ENCODE assay signal across 8 cellular contexts in the genomic region with DNA sequence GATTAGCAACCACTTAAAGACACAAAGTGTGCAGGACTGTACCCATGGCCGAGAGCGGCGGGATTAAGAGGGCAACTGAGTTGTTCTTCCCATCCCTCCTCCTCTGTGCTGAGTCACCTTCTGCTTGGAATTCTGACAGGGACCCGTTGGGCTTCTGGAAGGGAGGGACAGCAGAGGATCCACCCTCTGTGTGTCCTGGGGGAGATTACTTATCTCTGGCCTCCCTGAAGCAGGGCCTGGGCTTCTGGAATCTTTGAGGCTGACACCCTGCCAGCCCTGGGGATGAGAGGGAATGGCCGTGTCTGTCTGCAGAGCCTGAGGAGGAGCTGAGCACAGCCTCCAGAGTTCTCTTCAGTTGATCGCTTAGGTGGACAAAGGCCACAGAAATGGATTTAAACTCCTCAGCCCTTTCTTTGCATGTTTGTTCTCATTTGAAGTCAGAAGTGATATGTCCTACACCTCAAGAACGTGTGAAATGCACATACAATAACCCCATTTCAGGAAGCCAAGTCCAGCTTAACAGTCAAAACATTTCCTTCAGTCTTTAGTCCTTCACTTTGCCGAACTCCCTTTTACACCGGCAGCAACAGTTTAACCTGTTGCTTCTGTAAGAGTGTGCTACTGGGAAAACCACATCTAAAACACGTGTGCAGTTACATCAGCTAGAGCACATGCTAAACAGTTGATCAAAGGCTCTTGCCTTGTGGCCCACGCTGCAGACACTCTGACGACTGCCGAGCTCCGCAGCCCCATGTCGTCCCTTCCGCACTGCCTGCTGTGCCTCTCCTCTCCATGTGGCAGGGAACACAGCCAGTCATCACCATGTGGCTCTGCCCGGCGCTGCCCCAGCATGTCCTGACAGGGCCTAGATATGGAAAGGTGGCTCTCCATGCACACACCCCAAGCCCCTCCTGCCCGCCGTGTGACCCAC. TPM values are rescaled to one million over a fixed set of nuclear protein-coding genes. Genes with fewer than 3 reads are reported as not detected.
DNase-seq lines count a peak whose midpoint lies in the region; ATAC-seq and TF ChIP-seq lines count a peak whose summit lies in the region.

No MANE protein-coding gene starts in this region.

- CTCF ChIA-PET in activated CD8-positive, alpha-beta memory T cell treated with anti-CD3 and anti-CD28 coated beads, Interleukin-2, amount 10 ng/mL, durations not matched to agents 7 days and 5 days (lab: Charles Lee) = interaction anchor here (0.8 to 12.2 kb wide), 10 partner anchors 8 to 156 kb away, joined by 3 to 207 read pairs (median 6); no protein-coding TSS in a partner anchor

- H3K4me1 ChIP-seq in HUES64 (ENCODE audit: insufficient read depth, low read length) (0 out of 2 replicates have a peak, but pooled peaks cover 4% of the 10 kb centered on the region), esophagus squamous epithelium (peaks cover 0 to 12% (median 0%) of the 10 kb centered on the region in 3 donors)

- H3K9me3 ChIP-seq in HUES64 (ENCODE audit: insufficient read depth, low read depth, low read length) = no peaks in the 10 kb centered on the region
- no peaks in the 10 kb centered on the region for H3K9me3 ChIP-seq in esophagus squamous epithelium

- H3K9ac ChIP-seq in HUES64 (ENCODE audit: low read depth, low read length) = 0 out of 2 replicates have a peak overlapping the region, but pooled peaks have one; percentile 5

- peak overlapping the region; percentile 96 for H3K27ac Mint-ChIP-seq in activated CD8-positive, alpha-beta memory T cell treated with anti-CD3 and anti-CD28 coated beads, Interleukin-2, amount 10 ng/mL, durations not matched to agents 7 days and 5 days

- H3K27me3 ChIP-seq in HUES64 (ENCODE audit: insufficient read depth, low read length) (no peaks in the 10 kb centered on the region), esophagus squamous epithelium (no peaks in the 10 kb centered on the region)

- H3K27me3 Mint-ChIP-seq in activated CD8-positive, alpha-beta memory T cell treated with anti-CD3 and anti-CD28 coated beads, Interleukin-2, amount 10 ng/mL, durations not matched to agents 7 days and 5 days = no peaks in the 10 kb centered on the region

- H3K4me1 Mint-ChIP-seq in activated CD8-positive, alpha-beta memory T cell treated with anti-CD3 and anti-CD28 coated beads, Interleukin-2, amount 10 ng/mL, durations not matched to agents 7 days and 5 days = peaks cover 97% of the 10 kb centered on the region

- TF ChIP-seq CTCF in esophagus squamous epithelium (IDR thresholded peaks at IDR 0.05) = no peak

- H3K4me3 ChIP-seq in HUES64 (ENCODE audit: low read length) (no peak overlapping the region), esophagus squamous epithelium (no peak overlapping the region)

- H3K36me3 Mint-ChIP-seq in activated CD8-positive, alpha-beta memory T cell treated with anti-CD3 and anti-CD28 coated beads, Interleukin-2, amount 10 ng/mL, durations not matched to agents 7 days and 5 days = peaks cover 79% of the 10 kb centered on the region

- H3K4me3 Mint-ChIP-seq in activated CD8-positive, alpha-beta memory T cell treated with anti-CD3 and anti-CD28 coated beads, Interleukin-2, amount 10 ng/mL, durations not matched to agents 7 days and 5 days = peak overlapping the region; percentile 49

- WGBS in HUES64 = 84% methylated on average over 20 of the region's 20 CpGs
- WGBS in esophagus squamous epithelium, 2 donors = 60 to 65% methylated on average over 17 to 18 of the region's 20 CpGs

- H3K9me3 Mint-ChIP-seq in activated CD8-positive, alpha-beta memory T cell treated with anti-CD3 and anti-CD28 coated beads, Interleukin-2, amount 10 ng/mL, durations not matched to agents 7 days and 5 days (ENCODE audit: low read depth) = no peaks in the 10 kb centered on the region

- H3K27ac ChIP-seq in HUES64 (ENCODE audit: low read depth, low read length) (no peak overlapping the region), esophagus squamous epithelium (peak overlapping the region in 3 of 4 donors; percentile 10 to 73 (median 65))

- H3K36me3 ChIP-seq in HUES64 (ENCODE audit: insufficient read depth, low read length) = no peaks in the 10 kb centered on the region
- H3K36me3 ChIP-seq in esophagus squamous epithelium = no peaks in the 10 kb centered on the region

- ATAC-seq in activated CD8-positive, alpha-beta memory T cell treated with anti-CD3 and anti-CD28 coated beads, Interleukin-2, amount 10 ng/mL, durations not matched to agents 7 days and 5 days = peak; percentile 74
- ATAC-seq in HG02840 (IDR thresholded peaks at IDR 0.05; ENCODE audit: low FRiP score, unreplicated experiment) = no peak

- peak in 1 of 4 donors; percentile 57 for TF ChIP-seq POLR2A in esophagus squamous epithelium (IDR thresholded peaks at IDR 0.05)

- peak; percentile 85 for DNase-seq in activated CD8-positive, alpha-beta memory T cell treated with anti-CD3 and anti-CD28 coated beads, Interleukin-2, amount 10 ng/mL, durations not matched to agents 7 days and 5 days
- DNase-seq in esophagus squamous epithelium (lab: John Stamatoyannopoulos, UW) (no peak), GM19240 (ENCODE audit: insufficient read length, low spot score) (no peak), NCI-H69 (lab: John Stamatoyannopoulos, UW) (no peak), NCI-H446 (lab: John Stamatoyannopoulos, UW) (no peak)
- peak in 2 of 3 donors; percentile 64 to 85 for DNase-seq in stimulated activated CD4-positive, alpha-beta T cell treated with anti-CD3 and anti-CD28 coated beads, TNF-alpha, amount 100 ng/mL, for 48 hours (ENCODE audit: low read depth in 3 of 3)

- intact Hi-C loops in esophagus squamous epithelium (cut with DNase I) = no loop called here

RNA-seq across cellular contexts. Expression of a gene that starts 55.7 kb away (rescaled TPM):
- 1.1 TPM for polyA plus RNA-seq in HUES64 (2013, experiment 1 of 2)
- 2.9 TPM for polyA plus RNA-seq in HUES64 (2013, experiment 2 of 2)
- 100 to 1,000 TPM; 348 to 374 TPM for total RNA-seq in activated CD8-positive, alpha-beta memory T cell treated with anti-CD3 and anti-CD28 coated beads, Interleukin-2, amount 10 ng/mL, durations not matched to agents 7 days and 5 days
- total RNA-seq in esophagus squamous epithelium = 10 to 100 TPM in 2 of 4 donors, 1 to 10 TPM in 2; 4.9 to 29.6 (median 8.4) TPM

Comparison
In these comparisons a context has a peak if more than half of its experiments do, and no peak if none do; other contexts are left out.
1. DNase-seq: peak in activated CD8-positive, alpha-beta memory T cell treated with anti-CD3 and anti-CD28 coated beads, Interleukin-2, amount 10 ng/mL, durations not matched to agents 7 days and 5 days (single experiment) and stimulated activated CD4-positive, alpha-beta T cell treated with anti-CD3 and anti-CD28 coated beads, TNF-alpha, amount 100 ng/mL, for 48 hours (2 of 3); none in esophagus squamous epithelium (single experiment), GM19240 (single experiment), NCI-H69 (single experiment) and NCI-H446 (0 of 2).
2. RNA of a gene that starts 55.7 kb away (total RNA-seq): 348 to 374 TPM in activated CD8-positive, alpha-beta memory T cell treated with anti-CD3 and anti-CD28 coated beads, Interleukin-2, amount 10 ng/mL, durations not matched to agents 7 days and 5 days; 4.9 to 29.6 TPM in esophagus squamous epithelium; every median in the first group is over 10 times any median in the second.